ENCODE assay signal across 1 cellular context in genomic region chr2:144198116-144198515, GRCh38.
TF ChIP-seq lines count a peak whose summit lies in the region.

No MANE protein-coding gene starts in this region.

TF ChIP-seq in K562, 482 proteins besides CTCF, POLR2A, EP300 and RAD21 (continued from another document):
- TF ChIP-seq, protein P1, sequence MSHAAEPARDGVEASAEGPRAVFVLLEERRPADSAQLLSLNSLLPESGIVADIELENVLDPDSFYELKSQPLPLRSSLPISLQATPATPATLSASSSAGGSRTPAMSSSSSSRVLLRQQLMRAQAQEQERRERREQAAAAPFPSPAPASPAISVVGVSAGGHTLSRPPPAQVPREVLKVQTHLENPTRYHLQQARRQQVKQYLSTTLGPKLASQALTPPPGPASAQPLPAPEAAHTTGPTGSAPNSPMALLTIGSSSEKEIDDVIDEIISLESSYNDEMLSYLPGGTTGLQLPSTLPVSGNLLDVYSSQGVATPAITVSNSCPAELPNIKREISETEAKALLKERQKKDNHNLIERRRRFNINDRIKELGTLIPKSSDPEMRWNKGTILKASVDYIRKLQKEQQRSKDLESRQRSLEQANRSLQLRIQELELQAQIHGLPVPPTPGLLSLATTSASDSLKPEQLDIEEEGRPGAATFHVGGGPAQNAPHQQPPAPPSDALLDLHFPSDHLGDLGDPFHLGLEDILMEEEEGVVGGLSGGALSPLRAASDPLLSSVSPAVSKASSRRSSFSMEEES (CRISPR knock-in tag; IDR thresholded peaks at IDR 0.05): no peak
- TF ChIP-seq, protein P2, sequence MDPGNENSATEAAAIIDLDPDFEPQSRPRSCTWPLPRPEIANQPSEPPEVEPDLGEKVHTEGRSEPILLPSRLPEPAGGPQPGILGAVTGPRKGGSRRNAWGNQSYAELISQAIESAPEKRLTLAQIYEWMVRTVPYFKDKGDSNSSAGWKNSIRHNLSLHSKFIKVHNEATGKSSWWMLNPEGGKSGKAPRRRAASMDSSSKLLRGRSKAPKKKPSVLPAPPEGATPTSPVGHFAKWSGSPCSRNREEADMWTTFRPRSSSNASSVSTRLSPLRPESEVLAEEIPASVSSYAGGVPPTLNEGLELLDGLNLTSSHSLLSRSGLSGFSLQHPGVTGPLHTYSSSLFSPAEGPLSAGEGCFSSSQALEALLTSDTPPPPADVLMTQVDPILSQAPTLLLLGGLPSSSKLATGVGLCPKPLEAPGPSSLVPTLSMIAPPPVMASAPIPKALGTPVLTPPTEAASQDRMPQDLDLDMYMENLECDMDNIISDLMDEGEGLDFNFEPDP (CRISPR knock-in tag; IDR thresholded peaks at IDR 0.05): no peak
- no peak for TF ChIP-seq CREB5 (CRISPR knock-in tag; IDR thresholded peaks at IDR 0.05)
- TF ChIP-seq, protein P3, sequence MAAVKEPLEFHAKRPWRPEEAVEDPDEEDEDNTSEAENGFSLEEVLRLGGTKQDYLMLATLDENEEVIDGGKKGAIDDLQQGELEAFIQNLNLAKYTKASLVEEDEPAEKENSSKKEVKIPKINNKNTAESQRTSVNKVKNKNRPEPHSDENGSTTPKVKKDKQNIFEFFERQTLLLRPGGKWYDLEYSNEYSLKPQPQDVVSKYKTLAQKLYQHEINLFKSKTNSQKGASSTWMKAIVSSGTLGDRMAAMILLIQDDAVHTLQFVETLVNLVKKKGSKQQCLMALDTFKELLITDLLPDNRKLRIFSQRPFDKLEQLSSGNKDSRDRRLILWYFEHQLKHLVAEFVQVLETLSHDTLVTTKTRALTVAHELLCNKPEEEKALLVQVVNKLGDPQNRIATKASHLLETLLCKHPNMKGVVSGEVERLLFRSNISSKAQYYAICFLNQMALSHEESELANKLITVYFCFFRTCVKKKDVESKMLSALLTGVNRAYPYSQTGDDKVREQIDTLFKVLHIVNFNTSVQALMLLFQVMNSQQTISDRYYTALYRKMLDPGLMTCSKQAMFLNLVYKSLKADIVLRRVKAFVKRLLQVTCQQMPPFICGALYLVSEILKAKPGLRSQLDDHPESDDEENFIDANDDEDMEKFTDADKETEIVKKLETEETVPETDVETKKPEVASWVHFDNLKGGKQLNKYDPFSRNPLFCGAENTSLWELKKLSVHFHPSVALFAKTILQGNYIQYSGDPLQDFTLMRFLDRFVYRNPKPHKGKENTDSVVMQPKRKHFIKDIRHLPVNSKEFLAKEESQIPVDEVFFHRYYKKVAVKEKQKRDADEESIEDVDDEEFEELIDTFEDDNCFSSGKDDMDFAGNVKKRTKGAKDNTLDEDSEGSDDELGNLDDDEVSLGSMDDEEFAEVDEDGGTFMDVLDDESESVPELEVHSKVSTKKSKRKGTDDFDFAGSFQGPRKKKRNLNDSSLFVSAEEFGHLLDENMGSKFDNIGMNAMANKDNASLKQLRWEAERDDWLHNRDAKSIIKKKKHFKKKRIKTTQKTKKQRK (IDR thresholded peaks at IDR 0.05; ENCODE audit: borderline replicate concordance, low read depth, low read length): no peak
- 0 out of 2 replicates have a peak, but pooled peaks have one; percentile 21 for TF ChIP-seq JUN (IDR thresholded peaks at IDR 0.05; ENCODE audit: borderline replicate concordance, low read depth, low read length)
- TF ChIP-seq JUN (CRISPR knock-in tag; IDR thresholded peaks at IDR 0.05; ENCODE audit: borderline replicate concordance): no peak
- TF ChIP-seq TEAD1 (CRISPR knock-in tag; IDR thresholded peaks at IDR 0.05): 0 out of 4 replicates have a peak, but pooled peaks of 1 of the 2 experiments have one; percentile 53
- TF ChIP-seq ATF7 (IDR thresholded peaks at IDR 0.05): peak; percentile 77
- 0 out of 2 replicates have a peak, but pooled peaks have one; percentile 10 for TF ChIP-seq CEBPG (CRISPR knock-in tag; IDR thresholded peaks at IDR 0.05)
- peak in 1 of 2 experiments; percentile 80; a peak in 2 of 4 replicates for TF ChIP-seq CEBPG (tag; conservative IDR thresholded peaks at IDR 0.05 in 1 of 2, IDR thresholded peaks at IDR 0.05 in 1 of 2)
- TF ChIP-seq E2F3 (CRISPR knock-in tag; IDR thresholded peaks at IDR 0.05): no peak
- TF ChIP-seq ETV5 (CRISPR knock-in tag; IDR thresholded peaks at IDR 0.05; ENCODE audit: low read depth): no peak
- TF ChIP-seq SREBF2 (CRISPR knock-in tag; IDR thresholded peaks at IDR 0.05): no peak
- TF ChIP-seq SRSF3 (IDR thresholded peaks at IDR 0.05; ENCODE audit: insufficient read depth, low read length): no peak
- TF ChIP-seq PATZ1 (CRISPR knock-in tag; IDR thresholded peaks at IDR 0.05; ENCODE audit: borderline replicate concordance): no peak
- peak; percentile 79 for TF ChIP-seq JUND (IDR thresholded peaks at IDR 0.05; ENCODE audit: borderline replicate concordance, low read depth, low read length)
- TF ChIP-seq JUND (tag; IDR thresholded peaks at IDR 0.05; ENCODE audit: borderline replicate concordance, low read depth, low read length): peak; percentile 86; the same call in 2 of the 3 replicates
- TF ChIP-seq ZNF507 (tag; conservative IDR thresholded peaks at IDR 0.05): no peak
- TF ChIP-seq ZNF511 (CRISPR knock-in tag; IDR thresholded peaks at IDR 0.05): no peak
- TF ChIP-seq, protein P4, sequence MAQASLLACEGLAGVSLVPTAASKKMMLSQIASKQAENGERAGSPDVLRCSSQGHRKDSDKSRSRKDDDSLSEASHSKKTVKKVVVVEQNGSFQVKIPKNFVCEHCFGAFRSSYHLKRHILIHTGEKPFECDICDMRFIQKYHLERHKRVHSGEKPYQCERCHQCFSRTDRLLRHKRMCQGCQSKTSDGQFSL (CRISPR knock-in tag; IDR thresholded peaks at IDR 0.05): no peak
- TF ChIP-seq, protein P4 (tag; IDR thresholded peaks at IDR 0.05): no peak
- no peak for TF ChIP-seq OTX1 (CRISPR knock-in tag; IDR thresholded peaks at IDR 0.05)
- no peak for TF ChIP-seq ZNF655 (CRISPR knock-in tag; IDR thresholded peaks at IDR 0.05)
- TF ChIP-seq ZNF431 (CRISPR knock-in tag; IDR thresholded peaks at IDR 0.05): no peak
- TF ChIP-seq EGR1 (conservative IDR thresholded peaks at IDR 0.05): no peak
- TF ChIP-seq CHCHD3 (CRISPR knock-in tag; IDR thresholded peaks at IDR 0.05): no peak
- no peak for TF ChIP-seq U2AF1 (optimal IDR thresholded peaks at IDR 0.05; ENCODE audit: low read depth, low read length)
- TF ChIP-seq IRF9 (tag; IDR thresholded peaks at IDR 0.05): no peak
- TF ChIP-seq HNRNPUL1 (IDR thresholded peaks at IDR 0.05; ENCODE audit: low read length): no peak
